11 cellular contexts compared by ENCODE assay signal in genomic region chr16:86570542-86571196, GRCh38. TPM values are rescaled to one million over a fixed set of nuclear protein-coding genes. Genes with fewer than 3 reads are reported as not detected.
A peak's percentile ranks its signal among the peaks of the same experiment; 100 is the strongest.
DNase-seq lines count a peak whose midpoint lies in the region; TF ChIP-seq lines count a peak whose summit lies in the region.
"Had no signal": no experiment of that assay in that cellular context is flagged by ENCODE, and none has a peak within 500 bp of the region (broad histone marks: within the 10 kb centered on the region; RNA-seq: fewer than 3 reads in every experiment).

No MANE protein-coding gene starts in this region.

- H3K9ac ChIP-seq in adipocyte (ENCODE audit: low read length): peak overlapping the region; percentile 87

- no peak for TF ChIP-seq CTCF in HFF-Myc (IDR thresholded peaks at IDR 0.05; ENCODE audit: low read depth, low read length, missing control alignments)

- H3K4me3 ChIP-seq in HFF-Myc (replicated peaks; ENCODE audit: low read depth, low read length) (peak overlapping the region; percentile 71), adipocyte (ENCODE audit: low read length) (peak overlapping the region; percentile 81), skeletal muscle cell (ENCODE audit: low read depth, low read length) (peak overlapping the region; percentile 87)

- peaks cover 3% of the 10 kb centered on the region for H3K27me3 ChIP-seq in adipocyte (replicated peaks; ENCODE audit: control insufficient read depth, insufficient read depth, low read length)

- no peak for DNase-seq in HFF-Myc (ENCODE audit: extremely low read depth, low read depth)
- DNase-seq in adipocyte (ENCODE audit: low read depth): peak; percentile 35
- DNase-seq in glomerular visceral epithelial cell (ENCODE audit: extremely low spot score): peak; percentile 44
- no peak for DNase-seq in skeletal muscle cell (ENCODE audit: low read depth)
- no peak for DNase-seq in SHP77 (lab: John Stamatoyannopoulos, UW)
- DNase-seq in HT-29 (ENCODE audit: low spot score): no peak
- DNase-seq in GM19240 (ENCODE audit: insufficient read length, low spot score): no peak
- DNase-seq: activated CD4-positive, alpha-beta T cell treated with anti-CD3 and anti-CD28 coated beads for 4 hours; central memory CD4-positive, alpha-beta T cell; foreskin melanocyte; NCI-H1694 had no signal

- no peaks in the 10 kb centered on the region for H3K36me3 ChIP-seq in adipocyte (ENCODE audit: control insufficient read depth, insufficient read depth, low read length, severe bottlenecking)

- H3K9me3 ChIP-seq in adipocyte (ENCODE audit: control insufficient read depth, low read length): no peaks in the 10 kb centered on the region

- H3K4me1 ChIP-seq in adipocyte (ENCODE audit: control insufficient read depth, insufficient read depth, low read length): peaks cover 29% of the 10 kb centered on the region

RNA-seq across cellular contexts. Expression of gene FOXC2, which starts 4.0 kb away (rescaled TPM):
- not detected in 2 replicates for total RNA-seq in HT-29 (2014; rRNA removed; shearing (Covaris generic))

RNA-seq across cellular contexts. Expression of gene FOXL1, which starts 7.7 kb away (rescaled TPM):
- 0.26 and 2.6 TPM in 2 replicates for total RNA-seq in HT-29 (2014; rRNA removed; shearing (Covaris generic))

RNA-seq across cellular contexts. Expression of gene MTHFSD, which starts 15.6 kb away (rescaled TPM):
- 15.4 and 17.2 TPM in 2 replicates for total RNA-seq in HT-29 (2014; rRNA removed; shearing (Covaris generic))

Comparison
In these comparisons a context has a peak if more than half of its experiments do, and no peak if none do; other contexts are left out.
1. DNase-seq: peak in adipocyte (single experiment) and glomerular visceral epithelial cell (single experiment); none in HFF-Myc (single experiment), skeletal muscle cell (single experiment), SHP77 (0 of 2), HT-29 (single experiment) and GM19240 (single experiment).
2. Peak in every context shown above with its lines, with median percentiles within 50 percentile points of each other: H3K4me3 ChIP-seq.